25 cellular contexts compared by ENCODE assay signal in genomic region chr9:77908293-77908692, GRCh38.
DNase-seq lines count a peak whose midpoint lies in the region; ATAC-seq lines count a peak whose summit lies in the region.
"Had no signal": no experiment of that assay in that cellular context is flagged by ENCODE, and none has a peak within 500 bp of the region (broad histone marks: within the 10 kb centered on the region; RNA-seq: fewer than 3 reads in every experiment).

No MANE protein-coding gene starts in this region.

- no peak overlapping the region; the same call in 1 of the 2 replicates for H3K4me3 ChIP-seq in BLaER1
- H3K4me3 ChIP-seq in Jurkat, Clone E6-1 (ENCODE audit: low read length): peak overlapping the region; percentile 22
- H3K4me3 ChIP-seq: colonic mucosa, heart left ventricle, SJSA1, transverse colon had no signal

- ATAC-seq in GM19455 (IDR thresholded peaks at IDR 0.05; ENCODE audit: unreplicated experiment): no peak
- ATAC-seq: heart left ventricle had no signal

- no peaks in the 10 kb centered on the region for H3K27me3 Mint-ChIP-seq in T-helper 2 cell treated with Interferon-gamma antibody and Interleukin-4, amounts not matched to agents 5 μg/mL and 100 μg/mL, for 36 hours (ENCODE audit: low read depth)
- H3K27me3 Mint-ChIP-seq in activated naive CD8-positive, alpha-beta T cell treated with anti-CD3 and anti-CD28 coated beads for 36 hours: no peaks in the 10 kb centered on the region

- H4K20me1 ChIP-seq in BLaER1: no peaks in the 10 kb centered on the region

- H3K27me3 ChIP-seq in BLaER1: no peaks in the 10 kb centered on the region
- H3K27me3 ChIP-seq: colonic mucosa, heart left ventricle, SJSA1, transverse colon had no signal

- H3K4me2 ChIP-seq in BLaER1: peak overlapping the region; percentile 69
- H3K4me2 ChIP-seq: KMS-11 had no signal

- peaks cover 68% of the 10 kb centered on the region for H3K4me1 Mint-ChIP-seq in T-helper 2 cell treated with Interferon-gamma antibody and Interleukin-4, amounts not matched to agents 5 μg/mL and 100 μg/mL, for 36 hours (ENCODE audit: low read depth)
- H3K4me1 Mint-ChIP-seq in activated naive CD8-positive, alpha-beta T cell treated with anti-CD3 and anti-CD28 coated beads for 36 hours: peaks cover 40% of the 10 kb centered on the region
- H3K4me1 Mint-ChIP-seq: nephron had no signal

- no peak overlapping the region; the same call in 1 of the 2 replicates for H3K9ac ChIP-seq in BLaER1
- H3K9ac ChIP-seq: KMS-11, parathyroid adenoma had no signal

- H3K4me3 Mint-ChIP-seq in T-helper 2 cell treated with Interferon-gamma antibody and Interleukin-4, amounts not matched to agents 5 μg/mL and 100 μg/mL, for 36 hours: peak overlapping the region; percentile 84
- H3K4me3 Mint-ChIP-seq in activated naive CD8-positive, alpha-beta T cell treated with anti-CD3 and anti-CD28 coated beads for 36 hours: no peak overlapping the region
- H3K4me3 Mint-ChIP-seq: nephron had no signal

- DNase-seq in T-helper 2 cell treated with Interferon-gamma antibody and Interleukin-4, amounts not matched to agents 5 μg/mL and 100 μg/mL, for 36 hours (ENCODE audit: low spot score): no peak
- DNase-seq in T-helper 2 cell: no peak
- no peak for DNase-seq in Jurkat, Clone E6-1 (ENCODE audit: low read depth, low spot score)
- no peak for DNase-seq in activated naive CD8-positive, alpha-beta T cell treated with anti-CD3 and anti-CD28 coated beads for 36 hours
- no peak for DNase-seq in NCI-H1694 (lab: John Stamatoyannopoulos, UW)
- no peak for DNase-seq in medulla oblongata (ENCODE audit: extremely low spot score)
- DNase-seq: 8988T; activated CD4-positive, alpha-beta T cell treated with anti-CD3 and anti-CD28 coated beads for 48 hours; activated CD8-positive, alpha-beta memory T cell treated with anti-CD3 and anti-CD28 coated beads, Interleukin-2, amount 50 U/mL, for 48 hours; activated gamma-delta T cell treated with Interleukin-2 at 50 U/mL for 16 hours; colonic mucosa; effector memory CD4-positive, alpha-beta T cell; heart left ventricle; kidney; midbrain; NCI-H1436 treated with DMSO at 0.1 percent for 48 hours; NCI-H2107; NCI-H446; transverse colon had no signal

- H3K36me3 Mint-ChIP-seq in T-helper 2 cell treated with Interferon-gamma antibody and Interleukin-4, amounts not matched to agents 5 μg/mL and 100 μg/mL, for 36 hours (ENCODE audit: low read depth): peaks cover 51% of the 10 kb centered on the region
- peaks cover 26% of the 10 kb centered on the region for H3K36me3 Mint-ChIP-seq in activated naive CD8-positive, alpha-beta T cell treated with anti-CD3 and anti-CD28 coated beads for 36 hours

- H3K9me3 ChIP-seq in BLaER1: peaks cover 27% of the 10 kb centered on the region; the same call in 1 of the 2 replicates
- H3K9me3 ChIP-seq: colonic mucosa, heart left ventricle, SJSA1, transverse colon had no signal

- peak overlapping the region; percentile 85 for H3K27ac ChIP-seq in BLaER1
- H3K27ac ChIP-seq: colonic mucosa, heart left ventricle, KMS-11, parathyroid adenoma, SJSA1, transverse colon had no signal

- H3K36me3 ChIP-seq in BLaER1: peaks cover 19% of the 10 kb centered on the region
- H3K36me3 ChIP-seq: colonic mucosa, SJSA1, transverse colon had no signal

- H3K4me1 ChIP-seq in BLaER1: peaks cover 36% of the 10 kb centered on the region
- H3K4me1 ChIP-seq: colonic mucosa, parathyroid adenoma, SJSA1 had no signal

- H3K9me3 Mint-ChIP-seq in T-helper 2 cell treated with Interferon-gamma antibody and Interleukin-4, amounts not matched to agents 5 μg/mL and 100 μg/mL, for 36 hours: peaks cover 17% of the 10 kb centered on the region
- H3K9me3 Mint-ChIP-seq in activated naive CD8-positive, alpha-beta T cell treated with anti-CD3 and anti-CD28 coated beads for 36 hours: peaks cover 3% of the 10 kb centered on the region
- H3K9me3 Mint-ChIP-seq: nephron had no signal

- peak overlapping the region; percentile 96 for H3K27ac Mint-ChIP-seq in T-helper 2 cell treated with Interferon-gamma antibody and Interleukin-4, amounts not matched to agents 5 μg/mL and 100 μg/mL, for 36 hours
- peak overlapping the region; percentile 16 for H3K27ac Mint-ChIP-seq in activated naive CD8-positive, alpha-beta T cell treated with anti-CD3 and anti-CD28 coated beads for 36 hours
- H3K27ac Mint-ChIP-seq: nephron had no signal
